Comparison of ENCODE assay signal across 8 cellular contexts in genomic region chrX:53287493-53288138, GRCh38.
DNase-seq lines count a peak whose midpoint lies in the region; ATAC-seq lines count a peak whose summit lies in the region.

No MANE protein-coding gene starts in this region.

- H3K27ac ChIP-seq in skin epidermis = peak overlapping the region in 15 of 21 experiments; percentile 4 to 76 (median 52)

- ATAC-seq in HG02623 (IDR thresholded peaks at IDR 0.05; ENCODE audit: unreplicated experiment) (peak; percentile 47), HG02763 (IDR thresholded peaks at IDR 0.05; ENCODE audit: unreplicated experiment) (no peak)

- H3K4me3 ChIP-seq in skin epidermis = no peak overlapping the region

- DNase-seq in AG08395 (ENCODE audit: low spot score) (peak; percentile 91), SHP77 (lab: John Stamatoyannopoulos, UW) (peak; percentile 50 to 76), amniotic stem cell (lab: John Stamatoyannopoulos, UW) (peak; percentile 24), hepatic stellate cell (ENCODE audit: low spot score) (peak; percentile 79), iPS-NIHi7 (ENCODE audit: extremely low spot score) (no peak)
